Comparison of ENCODE assay signal across 1 cellular context in the genomic region with DNA sequence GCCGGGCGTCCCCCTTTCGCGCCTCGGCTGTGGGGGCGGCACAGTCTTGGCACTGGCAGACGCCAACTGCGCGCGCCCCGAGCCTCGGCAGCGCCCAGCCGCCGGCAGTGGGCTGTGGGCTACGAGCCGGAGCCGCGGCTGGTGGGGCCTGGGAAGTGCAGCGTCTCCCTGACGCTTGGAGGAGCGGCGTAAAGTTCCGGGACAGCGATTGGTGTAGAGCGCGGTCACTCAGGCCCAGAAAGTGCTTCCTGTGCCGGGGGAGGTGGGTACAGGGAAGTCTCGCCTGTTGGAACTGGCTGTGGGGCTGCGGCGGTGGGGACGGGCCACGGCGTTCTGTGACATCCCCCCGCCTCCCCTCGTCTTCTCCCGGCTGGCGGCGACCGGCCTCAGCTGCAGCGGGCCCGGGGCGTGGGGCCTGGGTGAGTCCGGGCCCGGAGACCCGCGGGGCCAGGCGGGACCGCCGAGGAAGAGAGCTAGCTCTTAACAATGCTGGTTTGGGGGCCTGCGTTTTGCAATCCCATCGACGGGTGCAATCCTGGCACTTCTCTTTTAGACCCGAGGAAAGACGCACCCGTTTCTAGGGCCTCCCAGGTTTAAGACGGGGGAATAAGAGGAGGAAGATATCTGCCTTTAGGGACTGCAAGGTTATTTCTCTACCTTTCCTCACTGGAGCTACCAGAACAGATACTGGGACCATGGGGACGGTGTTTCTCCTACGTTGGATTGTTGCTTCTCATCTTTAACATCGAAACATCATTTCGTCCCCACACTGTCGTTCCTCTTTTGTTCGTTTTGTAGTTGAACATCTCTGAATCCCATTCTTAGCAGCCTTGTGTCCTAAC.
TF ChIP-seq lines count a peak whose summit lies in the region.

Gene RWDD4, minus strand, starts transcription at position 157 of the 842 bp plus-strand sequence. CDS start 233 bp downstream, outside the sequence.
Gene TRAPPC11, plus strand, starts transcription at position 265 of the 842 bp plus-strand sequence. CDS start 4,575 bp downstream, outside the sequence.

TF ChIP-seq in K562, 482 proteins besides CTCF, POLR2A, EP300 and RAD21 (continued from another document and continues in another):
- no peak for TF ChIP-seq CUX1 (CRISPR knock-in tag; IDR thresholded peaks at IDR 0.05)
- no peak; a peak in 1 of 4 replicates for TF ChIP-seq SRF (CRISPR knock-in tag; IDR thresholded peaks at IDR 0.05)
- no peak for TF ChIP-seq MED1 (CRISPR knock-in tag; IDR thresholded peaks at IDR 0.05; ENCODE audit: borderline replicate concordance)
- no peak for TF ChIP-seq ZC3H11A (IDR thresholded peaks at IDR 0.05; ENCODE audit: low read depth, low read length)
- TF ChIP-seq TBP (optimal IDR thresholded peaks at IDR 0.05; ENCODE audit: low read depth, low read length) = peak; percentile 58
- TF ChIP-seq CREB1 (IDR thresholded peaks at IDR 0.05) = peak; percentile 71
- TF ChIP-seq CREB1 (CRISPR knock-in tag; IDR thresholded peaks at IDR 0.05) = peak; percentile 77
- TF ChIP-seq, protein P1, sequence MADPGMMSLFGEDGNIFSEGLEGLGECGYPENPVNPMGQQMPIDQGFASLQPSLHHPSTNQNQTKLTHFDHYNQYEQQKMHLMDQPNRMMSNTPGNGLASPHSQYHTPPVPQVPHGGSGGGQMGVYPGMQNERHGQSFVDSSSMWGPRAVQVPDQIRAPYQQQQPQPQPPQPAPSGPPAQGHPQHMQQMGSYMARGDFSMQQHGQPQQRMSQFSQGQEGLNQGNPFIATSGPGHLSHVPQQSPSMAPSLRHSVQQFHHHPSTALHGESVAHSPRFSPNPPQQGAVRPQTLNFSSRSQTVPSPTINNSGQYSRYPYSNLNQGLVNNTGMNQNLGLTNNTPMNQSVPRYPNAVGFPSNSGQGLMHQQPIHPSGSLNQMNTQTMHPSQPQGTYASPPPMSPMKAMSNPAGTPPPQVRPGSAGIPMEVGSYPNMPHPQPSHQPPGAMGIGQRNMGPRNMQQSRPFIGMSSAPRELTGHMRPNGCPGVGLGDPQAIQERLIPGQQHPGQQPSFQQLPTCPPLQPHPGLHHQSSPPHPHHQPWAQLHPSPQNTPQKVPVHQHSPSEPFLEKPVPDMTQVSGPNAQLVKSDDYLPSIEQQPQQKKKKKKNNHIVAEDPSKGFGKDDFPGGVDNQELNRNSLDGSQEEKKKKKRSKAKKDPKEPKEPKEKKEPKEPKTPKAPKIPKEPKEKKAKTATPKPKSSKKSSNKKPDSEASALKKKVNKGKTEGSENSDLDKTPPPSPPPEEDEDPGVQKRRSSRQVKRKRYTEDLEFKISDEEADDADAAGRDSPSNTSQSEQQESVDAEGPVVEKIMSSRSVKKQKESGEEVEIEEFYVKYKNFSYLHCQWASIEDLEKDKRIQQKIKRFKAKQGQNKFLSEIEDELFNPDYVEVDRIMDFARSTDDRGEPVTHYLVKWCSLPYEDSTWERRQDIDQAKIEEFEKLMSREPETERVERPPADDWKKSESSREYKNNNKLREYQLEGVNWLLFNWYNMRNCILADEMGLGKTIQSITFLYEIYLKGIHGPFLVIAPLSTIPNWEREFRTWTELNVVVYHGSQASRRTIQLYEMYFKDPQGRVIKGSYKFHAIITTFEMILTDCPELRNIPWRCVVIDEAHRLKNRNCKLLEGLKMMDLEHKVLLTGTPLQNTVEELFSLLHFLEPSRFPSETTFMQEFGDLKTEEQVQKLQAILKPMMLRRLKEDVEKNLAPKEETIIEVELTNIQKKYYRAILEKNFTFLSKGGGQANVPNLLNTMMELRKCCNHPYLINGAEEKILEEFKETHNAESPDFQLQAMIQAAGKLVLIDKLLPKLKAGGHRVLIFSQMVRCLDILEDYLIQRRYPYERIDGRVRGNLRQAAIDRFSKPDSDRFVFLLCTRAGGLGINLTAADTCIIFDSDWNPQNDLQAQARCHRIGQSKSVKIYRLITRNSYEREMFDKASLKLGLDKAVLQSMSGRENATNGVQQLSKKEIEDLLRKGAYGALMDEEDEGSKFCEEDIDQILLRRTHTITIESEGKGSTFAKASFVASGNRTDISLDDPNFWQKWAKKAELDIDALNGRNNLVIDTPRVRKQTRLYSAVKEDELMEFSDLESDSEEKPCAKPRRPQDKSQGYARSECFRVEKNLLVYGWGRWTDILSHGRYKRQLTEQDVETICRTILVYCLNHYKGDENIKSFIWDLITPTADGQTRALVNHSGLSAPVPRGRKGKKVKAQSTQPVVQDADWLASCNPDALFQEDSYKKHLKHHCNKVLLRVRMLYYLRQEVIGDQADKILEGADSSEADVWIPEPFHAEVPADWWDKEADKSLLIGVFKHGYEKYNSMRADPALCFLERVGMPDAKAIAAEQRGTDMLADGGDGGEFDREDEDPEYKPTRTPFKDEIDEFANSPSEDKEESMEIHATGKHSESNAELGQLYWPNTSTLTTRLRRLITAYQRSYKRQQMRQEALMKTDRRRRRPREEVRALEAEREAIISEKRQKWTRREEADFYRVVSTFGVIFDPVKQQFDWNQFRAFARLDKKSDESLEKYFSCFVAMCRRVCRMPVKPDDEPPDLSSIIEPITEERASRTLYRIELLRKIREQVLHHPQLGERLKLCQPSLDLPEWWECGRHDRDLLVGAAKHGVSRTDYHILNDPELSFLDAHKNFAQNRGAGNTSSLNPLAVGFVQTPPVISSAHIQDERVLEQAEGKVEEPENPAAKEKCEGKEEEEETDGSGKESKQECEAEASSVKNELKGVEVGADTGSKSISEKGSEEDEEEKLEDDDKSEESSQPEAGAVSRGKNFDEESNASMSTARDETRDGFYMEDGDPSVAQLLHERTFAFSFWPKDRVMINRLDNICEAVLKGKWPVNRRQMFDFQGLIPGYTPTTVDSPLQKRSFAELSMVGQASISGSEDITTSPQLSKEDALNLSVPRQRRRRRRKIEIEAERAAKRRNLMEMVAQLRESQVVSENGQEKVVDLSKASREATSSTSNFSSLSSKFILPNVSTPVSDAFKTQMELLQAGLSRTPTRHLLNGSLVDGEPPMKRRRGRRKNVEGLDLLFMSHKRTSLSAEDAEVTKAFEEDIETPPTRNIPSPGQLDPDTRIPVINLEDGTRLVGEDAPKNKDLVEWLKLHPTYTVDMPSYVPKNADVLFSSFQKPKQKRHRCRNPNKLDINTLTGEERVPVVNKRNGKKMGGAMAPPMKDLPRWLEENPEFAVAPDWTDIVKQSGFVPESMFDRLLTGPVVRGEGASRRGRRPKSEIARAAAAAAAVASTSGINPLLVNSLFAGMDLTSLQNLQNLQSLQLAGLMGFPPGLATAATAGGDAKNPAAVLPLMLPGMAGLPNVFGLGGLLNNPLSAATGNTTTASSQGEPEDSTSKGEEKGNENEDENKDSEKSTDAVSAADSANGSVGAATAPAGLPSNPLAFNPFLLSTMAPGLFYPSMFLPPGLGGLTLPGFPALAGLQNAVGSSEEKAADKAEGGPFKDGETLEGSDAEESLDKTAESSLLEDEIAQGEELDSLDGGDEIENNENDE (IDR thresholded peaks at IDR 0.05; ENCODE audit: low read depth, low read length) = no peak
- TF ChIP-seq ZNF324 (CRISPR knock-in tag; IDR thresholded peaks at IDR 0.05) = no peak
- TF ChIP-seq KDM1A (IDR thresholded peaks at IDR 0.05) = no peak
- no peak for TF ChIP-seq CBX8 (IDR thresholded peaks at IDR 0.05; ENCODE audit: borderline replicate concordance, extremely low read depth, low read depth, low read length, poor library complexity, severe bottlenecking)
- TF ChIP-seq ZNF584 (CRISPR knock-in tag; IDR thresholded peaks at IDR 0.05; ENCODE audit: low read depth) = no peak
- TF ChIP-seq, protein P2, sequence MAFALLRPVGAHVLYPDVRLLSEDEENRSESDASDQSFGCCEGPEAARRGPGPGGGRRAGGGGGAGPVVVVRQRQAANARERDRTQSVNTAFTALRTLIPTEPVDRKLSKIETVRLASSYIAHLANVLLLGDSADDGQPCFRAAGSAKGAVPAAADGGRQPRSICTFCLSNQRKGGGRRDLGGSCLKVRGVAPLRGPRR (CRISPR knock-in tag; IDR thresholded peaks at IDR 0.05) = no peak
- no peak for TF ChIP-seq ZNF764 (CRISPR knock-in tag; IDR thresholded peaks at IDR 0.05; ENCODE audit: low read depth)
- TF ChIP-seq FOXA3 (CRISPR knock-in tag; conservative IDR thresholded peaks at IDR 0.05 in 1 of 2, IDR thresholded peaks at IDR 0.05 in 1 of 2) = no peak
- TF ChIP-seq, protein P3, sequence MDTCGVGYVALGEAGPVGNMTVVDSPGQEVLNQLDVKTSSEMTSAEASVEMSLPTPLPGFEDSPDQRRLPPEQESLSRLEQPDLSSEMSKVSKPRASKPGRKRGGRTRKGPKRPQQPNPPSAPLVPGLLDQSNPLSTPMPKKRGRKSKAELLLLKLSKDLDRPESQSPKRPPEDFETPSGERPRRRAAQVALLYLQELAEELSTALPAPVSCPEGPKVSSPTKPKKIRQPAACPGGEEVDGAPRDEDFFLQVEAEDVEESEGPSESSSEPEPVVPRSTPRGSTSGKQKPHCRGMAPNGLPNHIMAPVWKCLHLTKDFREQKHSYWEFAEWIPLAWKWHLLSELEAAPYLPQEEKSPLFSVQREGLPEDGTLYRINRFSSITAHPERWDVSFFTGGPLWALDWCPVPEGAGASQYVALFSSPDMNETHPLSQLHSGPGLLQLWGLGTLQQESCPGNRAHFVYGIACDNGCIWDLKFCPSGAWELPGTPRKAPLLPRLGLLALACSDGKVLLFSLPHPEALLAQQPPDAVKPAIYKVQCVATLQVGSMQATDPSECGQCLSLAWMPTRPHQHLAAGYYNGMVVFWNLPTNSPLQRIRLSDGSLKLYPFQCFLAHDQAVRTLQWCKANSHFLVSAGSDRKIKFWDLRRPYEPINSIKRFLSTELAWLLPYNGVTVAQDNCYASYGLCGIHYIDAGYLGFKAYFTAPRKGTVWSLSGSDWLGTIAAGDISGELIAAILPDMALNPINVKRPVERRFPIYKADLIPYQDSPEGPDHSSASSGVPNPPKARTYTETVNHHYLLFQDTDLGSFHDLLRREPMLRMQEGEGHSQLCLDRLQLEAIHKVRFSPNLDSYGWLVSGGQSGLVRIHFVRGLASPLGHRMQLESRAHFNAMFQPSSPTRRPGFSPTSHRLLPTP (IDR thresholded peaks at IDR 0.05; ENCODE audit: borderline replicate concordance, extremely low read depth, insufficient read length) = no peak
- TF ChIP-seq FOXP1 (CRISPR knock-in tag; IDR thresholded peaks at IDR 0.05) = no peak
- peak; percentile 34; the same call in 1 of the 2 replicates for TF ChIP-seq ELF1 (tag; IDR thresholded peaks at IDR 0.05)
- TF ChIP-seq, protein P4, sequence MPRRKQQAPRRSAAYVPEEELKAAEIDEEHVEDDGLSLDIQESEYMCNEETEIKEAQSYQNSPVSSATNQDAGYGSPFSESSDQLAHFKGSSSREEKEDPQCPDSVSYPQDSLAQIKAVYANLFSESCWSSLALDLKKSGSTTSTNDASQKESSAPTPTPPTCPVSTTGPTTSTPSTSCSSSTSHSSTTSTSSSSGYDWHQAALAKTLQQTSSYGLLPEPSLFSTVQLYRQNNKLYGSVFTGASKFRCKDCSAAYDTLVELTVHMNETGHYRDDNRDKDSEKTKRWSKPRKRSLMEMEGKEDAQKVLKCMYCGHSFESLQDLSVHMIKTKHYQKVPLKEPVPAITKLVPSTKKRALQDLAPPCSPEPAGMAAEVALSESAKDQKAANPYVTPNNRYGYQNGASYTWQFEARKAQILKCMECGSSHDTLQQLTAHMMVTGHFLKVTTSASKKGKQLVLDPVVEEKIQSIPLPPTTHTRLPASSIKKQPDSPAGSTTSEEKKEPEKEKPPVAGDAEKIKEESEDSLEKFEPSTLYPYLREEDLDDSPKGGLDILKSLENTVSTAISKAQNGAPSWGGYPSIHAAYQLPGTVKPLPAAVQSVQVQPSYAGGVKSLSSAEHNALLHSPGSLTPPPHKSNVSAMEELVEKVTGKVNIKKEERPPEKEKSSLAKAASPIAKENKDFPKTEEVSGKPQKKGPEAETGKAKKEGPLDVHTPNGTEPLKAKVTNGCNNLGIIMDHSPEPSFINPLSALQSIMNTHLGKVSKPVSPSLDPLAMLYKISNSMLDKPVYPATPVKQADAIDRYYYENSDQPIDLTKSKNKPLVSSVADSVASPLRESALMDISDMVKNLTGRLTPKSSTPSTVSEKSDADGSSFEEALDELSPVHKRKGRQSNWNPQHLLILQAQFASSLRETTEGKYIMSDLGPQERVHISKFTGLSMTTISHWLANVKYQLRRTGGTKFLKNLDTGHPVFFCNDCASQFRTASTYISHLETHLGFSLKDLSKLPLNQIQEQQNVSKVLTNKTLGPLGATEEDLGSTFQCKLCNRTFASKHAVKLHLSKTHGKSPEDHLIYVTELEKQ (CRISPR knock-in tag; IDR thresholded peaks at IDR 0.05) = no peak
- TF ChIP-seq MAFK (IDR thresholded peaks at IDR 0.05; ENCODE audit: low read length) = no peak
- TF ChIP-seq ZKSCAN3 (CRISPR knock-in tag; IDR thresholded peaks at IDR 0.05) = no peak
- TF ChIP-seq, protein P5, sequence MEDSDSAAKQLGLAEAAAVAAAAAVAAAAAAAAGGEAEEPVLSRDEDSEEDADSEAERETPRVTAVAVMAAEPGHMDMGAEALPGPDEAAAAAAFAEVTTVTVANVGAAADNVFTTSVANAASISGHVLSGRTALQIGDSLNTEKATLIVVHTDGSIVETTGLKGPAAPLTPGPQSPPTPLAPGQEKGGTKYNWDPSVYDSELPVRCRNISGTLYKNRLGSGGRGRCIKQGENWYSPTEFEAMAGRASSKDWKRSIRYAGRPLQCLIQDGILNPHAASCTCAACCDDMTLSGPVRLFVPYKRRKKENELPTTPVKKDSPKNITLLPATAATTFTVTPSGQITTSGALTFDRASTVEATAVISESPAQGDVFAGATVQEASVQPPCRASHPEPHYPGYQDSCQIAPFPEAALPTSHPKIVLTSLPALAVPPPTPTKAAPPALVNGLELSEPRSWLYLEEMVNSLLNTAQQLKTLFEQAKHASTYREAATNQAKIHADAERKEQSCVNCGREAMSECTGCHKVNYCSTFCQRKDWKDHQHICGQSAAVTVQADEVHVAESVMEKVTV (CRISPR knock-in tag; IDR thresholded peaks at IDR 0.05) = no peak
- TF ChIP-seq ZNF212 (CRISPR knock-in tag; IDR thresholded peaks at IDR 0.05) = no peak
- no peak for TF ChIP-seq ZBED1 (IDR thresholded peaks at IDR 0.05)
